Comparison of ENCODE assay signal across 1 cellular context in genomic region chrX:11341274-11342256, GRCh38.
TF ChIP-seq lines count a peak whose summit lies in the region.

No MANE protein-coding gene starts in this region.

TF ChIP-seq in GM12878, 131 proteins besides CTCF, POLR2A, EP300 and RAD21 (continued from another document):
- TF ChIP-seq MXI1 (IDR thresholded peaks at IDR 0.05; ENCODE audit: low read depth, low read length) (no peak), E2F8 (IDR thresholded peaks at IDR 0.05; ENCODE audit: low read depth, partially characterized antibody) (no peak), MAX (IDR thresholded peaks at IDR 0.05; ENCODE audit: low read depth, low read length) (no peak), ZBTB40 (IDR thresholded peaks at IDR 0.05; ENCODE audit: borderline replicate concordance) (no peak), RAD51 (IDR thresholded peaks at IDR 0.05) (no peak), ZSCAN29 (IDR thresholded peaks at IDR 0.05) (no peak), YBX1 (IDR thresholded peaks at IDR 0.05) (no peak), BHLHE40 (IDR thresholded peaks at IDR 0.05; ENCODE audit: borderline replicate concordance in 1 of 2, low read depth in 2 of 2, low read length in 1 of 2) (peak in 1 of 2 experiments; percentile 5; a peak in 1 of 4 replicates), JUND (IDR thresholded peaks at IDR 0.05; ENCODE audit: low read depth, low read length) (0 out of 2 replicates have a peak, but pooled peaks have one; percentile 23), MEF2B (IDR thresholded peaks at IDR 0.05; ENCODE audit: partially characterized antibody, poor library complexity, severe bottlenecking) (no peak), RUNX3 (IDR thresholded peaks at IDR 0.05; ENCODE audit: low read length) (peak; percentile 30), ZNF384 (IDR thresholded peaks at IDR 0.05; ENCODE audit: borderline replicate concordance, low read depth, low read length) (no peak), NFIC (IDR thresholded peaks at IDR 0.05; ENCODE audit: low read depth, low read length) (peak; percentile 49; the same call in 1 of the 2 replicates), IKZF2 (IDR thresholded peaks at IDR 0.05) (peak; percentile 48 to 50; a peak in 1 of 4 replicates), ATF7 (IDR thresholded peaks at IDR 0.05; ENCODE audit: low read depth) (peak; percentile 60), CHD2 (IDR thresholded peaks at IDR 0.05; ENCODE audit: borderline replicate concordance, low read depth, low read length) (peak; percentile 32; the same call in 1 of the 2 replicates), ETV6 (conservative IDR thresholded peaks at IDR 0.05 in 1 of 2, IDR thresholded peaks at IDR 0.05 in 1 of 2; ENCODE audit: borderline replicate concordance in 1 of 2, low read depth in 1 of 2) (peak in 1 of 2 experiments; percentile 66; a peak in 2 of 4 replicates), ZNF622 (IDR thresholded peaks at IDR 0.05) (no peak), BCLAF1 (IDR thresholded peaks at IDR 0.05) (no peak), FOXM1 (IDR thresholded peaks at IDR 0.05; ENCODE audit: low read depth, low read length) (no peak), REST (IDR thresholded peaks at IDR 0.05; ENCODE audit: low read depth, low read length) (no peak), SREBF2 (IDR thresholded peaks at IDR 0.05; ENCODE audit: low read length) (no peak), RELB (IDR thresholded peaks at IDR 0.05; ENCODE audit: low read depth) (0 out of 2 replicates have a peak, but pooled peaks have one; percentile 14), EGR1 (IDR thresholded peaks at IDR 0.05; ENCODE audit: borderline replicate concordance in 1 of 2, low read depth in 2 of 2, low read length in 2 of 2) (peak in 1 of 2 experiments; percentile 79; a peak in 2 of 3 replicates)
